Comparison of ENCODE assay signal across 16 cellular contexts in genomic region chr6:47132724-47133123, GRCh38.
DNase-seq lines count a peak whose midpoint lies in the region; ATAC-seq, FAIRE-seq and TF ChIP-seq lines count a peak whose summit lies in the region.
"Had no signal": no experiment of that assay in that cellular context is flagged by ENCODE, and none has a peak within 500 bp of the region (broad histone marks: within the 10 kb centered on the region; RNA-seq: fewer than 3 reads in every experiment).

No MANE protein-coding gene starts in this region.

- H3K36me3 ChIP-seq in esophagus muscularis mucosa (no peaks in the 10 kb centered on the region), small intestine (ENCODE audit: control insufficient read depth in 2 of 2, insufficient read depth in 2 of 2, low read length in 2 of 2) (no peaks in the 10 kb centered on the region), brain microvascular endothelial cell (replicated peaks) (no peaks in the 10 kb centered on the region)

- H3K4me1 ChIP-seq in esophagus muscularis mucosa (peaks cover 28 to 73% (median 58%) of the 10 kb centered on the region in 4 donors), small intestine (ENCODE audit: control insufficient read depth in 2 of 2, insufficient read depth in 1 of 2, low read depth in 1 of 2, low read length in 1 of 2) (no peaks in the 10 kb centered on the region)

- no peak for DNase-seq in Right ventricle myocardium inferior (ENCODE audit: missing footprints)
- DNase-seq in cardiac septum (ENCODE audit: low spot score): no peak
- DNase-seq in NCI-H2029 treated with DMSO at 0.1 percent for 48 hours (lab: John Stamatoyannopoulos, UW): peak; percentile 31
- no peak for DNase-seq in esophagus muscularis mucosa (ENCODE audit: extremely low spot score)
- peak; percentile 17 for DNase-seq in small intestine
- DNase-seq in Ammon's horn (ENCODE audit: low spot score): no peak
- DNase-seq in NCI-H1048 (lab: John Stamatoyannopoulos, UW): no peak
- DNase-seq in brain microvascular endothelial cell: no peak
- DNase-seq: activated gamma-delta T cell treated with Interleukin-2 at 50 U/mL for 16 hours; NCI-H1694; NK-92 treated with Interleukin-12 subunit alpha and Interleukin-12 subunit beta, amount 100 ng/mL, for 24 hours; stimulated activated CD4-positive, alpha-beta T cell treated with anti-CD3 and anti-CD28 coated beads, Interleukin-15, amount 100 ng/mL, for 24 hours; stimulated activated naive CD8-positive, alpha-beta T cell treated with anti-CD3 and anti-CD28 coated beads, Interleukin-15, amount 100 ng/mL, for 72 hours had no signal

- H3K9me3 ChIP-seq in esophagus muscularis mucosa: no peaks in the 10 kb centered on the region
- no peaks in the 10 kb centered on the region for H3K9me3 ChIP-seq in small intestine (ENCODE audit: control insufficient read depth, low read depth)

- H3K4me3 ChIP-seq in esophagus muscularis mucosa (no peak overlapping the region), small intestine (ENCODE audit: low read depth in 1 of 2, low read length in 2 of 2) (no peak overlapping the region), brain microvascular endothelial cell (ENCODE audit: low read depth, low read length) (no peak overlapping the region)
- H3K4me3 ChIP-seq: hepatocyte, K562 had no signal

- TF ChIP-seq EP300 in esophagus muscularis mucosa (IDR thresholded peaks at IDR 0.05): no peak

- intact Hi-C loops in Right ventricle myocardium inferior (cut with DNase I) (no loop called here), cardiac septum (cut with DNase I) (no loop called here), esophagus muscularis mucosa (cut with DNase I) (no loop called here)

- no peak for TF ChIP-seq POLR2A in esophagus muscularis mucosa (IDR thresholded peaks at IDR 0.05; ENCODE audit: low read depth)

- FAIRE-seq in small intestine (lab: Jason Lieb, UNC): no peak
- FAIRE-seq: K562 had no signal

- H3K27ac ChIP-seq in esophagus muscularis mucosa (replicated peaks in 1 of 4) (peak overlapping the region; percentile 20 to 48 (median 32)), small intestine (ENCODE audit: low read depth in 1 of 2, low read length in 1 of 2) (no peak overlapping the region), brain microvascular endothelial cell (no peak overlapping the region)
- H3K27ac ChIP-seq: hepatocyte had no signal

- H3K27me3 ChIP-seq in esophagus muscularis mucosa (no peaks in the 10 kb centered on the region), small intestine (ENCODE audit: control insufficient read depth in 2 of 2, insufficient read depth in 2 of 2, low read length in 2 of 2) (no peaks in the 10 kb centered on the region), brain microvascular endothelial cell (replicated peaks) (no peaks in the 10 kb centered on the region)
- H3K27me3 ChIP-seq: hepatocyte had no signal

- in situ Hi-C loops in brain microvascular endothelial cell (cut with HindIII; ENCODE audit: low pct_ligation_motif_present, low sequenced_read_pairs): no loop called here

- WGBS in esophagus muscularis mucosa: 70% methylated on average over 1 of the region's 1 CpG
- WGBS in small intestine, 3 donors: 84 to 97% (median 87%) methylated on average over 1 of the region's 1 CpG

- ATAC-seq in Right ventricle myocardium inferior: peak; percentile 57
- ATAC-seq: HCT116; K562; stimulated activated naive CD8-positive, alpha-beta T cell treated with anti-CD3 and anti-CD28 coated beads, Interleukin-15, amount 100 ng/mL, for 72 hours had no signal

- TF ChIP-seq CTCF in esophagus muscularis mucosa (IDR thresholded peaks at IDR 0.05) (no peak), brain microvascular endothelial cell (IDR thresholded peaks at IDR 0.05; ENCODE audit: low read depth, low read length, missing control alignments) (no peak)

Comparison
In these comparisons a context has a peak if more than half of its experiments do, and no peak if none do; other contexts are left out.
1. DNase-seq: peak in NCI-H2029 treated with DMSO at 0.1 percent for 48 hours (single experiment) and small intestine (single experiment); none in Right ventricle myocardium inferior (single experiment), cardiac septum (single experiment), esophagus muscularis mucosa (single experiment), Ammon's horn (single experiment), NCI-H1048 (single experiment) and brain microvascular endothelial cell (single experiment).
2. H3K27ac ChIP-seq: peak in esophagus muscularis mucosa (4 of 4); none in small intestine (0 of 2) and brain microvascular endothelial cell (single experiment).